16 cellular contexts compared by ENCODE assay signal in genomic region chr1:198876371-198876871, GRCh38.
DNase-seq lines count a peak whose midpoint lies in the region; ATAC-seq and FAIRE-seq lines count a peak whose summit lies in the region.
"Had no signal": no experiment of that assay in that cellular context is flagged by ENCODE, and none has a peak within 500 bp of the region (broad histone marks: within the 10 kb centered on the region; RNA-seq: fewer than 3 reads in every experiment).

No MANE protein-coding gene starts in this region.

- no peak overlapping the region for H3K4me3 Mint-ChIP-seq in activated T-helper 1 cell treated with anti-CD3 and anti-CD28 coated beads, Interleukin-12 subunit alpha, Interleukin-12 subunit beta, Interleukin-2, Interleukin-4 antibody, amounts not matched to agents 30 ng/mL and 10 ng/mL and 1 ng/mL, durations not matched to agents 14 hours and 24 hours and 36 hours
- H3K4me3 Mint-ChIP-seq: IgD-negative memory B cell, nephron had no signal

- H3K36me3 ChIP-seq in iPS-15b (ENCODE audit: control insufficient read depth, insufficient read depth, low read length) (no peaks in the 10 kb centered on the region), skeletal muscle tissue (ENCODE audit: control insufficient read depth in 3 of 3, insufficient read depth in 3 of 3, low read length in 3 of 3) (no peaks in the 10 kb centered on the region), small intestine (ENCODE audit: control insufficient read depth in 2 of 2, insufficient read depth in 2 of 2, low read length in 2 of 2) (no peaks in the 10 kb centered on the region)
- H3K36me3 ChIP-seq: cardiac muscle cell had no signal

- H3K27ac Mint-ChIP-seq in activated T-helper 1 cell treated with anti-CD3 and anti-CD28 coated beads, Interleukin-12 subunit alpha, Interleukin-12 subunit beta, Interleukin-2, Interleukin-4 antibody, amounts not matched to agents 30 ng/mL and 10 ng/mL and 1 ng/mL, durations not matched to agents 14 hours and 24 hours and 36 hours, result no peak overlapping the region
- H3K27ac Mint-ChIP-seq: IgD-negative memory B cell had no signal

- H3K9me3 Mint-ChIP-seq in activated T-helper 1 cell treated with anti-CD3 and anti-CD28 coated beads, Interleukin-12 subunit alpha, Interleukin-12 subunit beta, Interleukin-2, Interleukin-4 antibody, amounts not matched to agents 30 ng/mL and 10 ng/mL and 1 ng/mL, durations not matched to agents 14 hours and 24 hours and 36 hours, result peaks cover 5% of the 10 kb centered on the region

- H3K27ac ChIP-seq in skeletal muscle tissue (ENCODE audit: low read depth, low read length), result no peak overlapping the region
- H3K27ac ChIP-seq in small intestine (ENCODE audit: low read depth in 1 of 2, low read length in 1 of 2), result no peak overlapping the region
- H3K27ac ChIP-seq: cardiac muscle cell, SJSA1 had no signal

- H3K9me3 ChIP-seq in iPS-15b (ENCODE audit: control insufficient read depth, insufficient read depth, low read length) (no peaks in the 10 kb centered on the region), skeletal muscle tissue (ENCODE audit: control insufficient read depth in 3 of 3, low read length in 3 of 3) (no peaks in the 10 kb centered on the region), small intestine (ENCODE audit: control insufficient read depth, low read depth) (no peaks in the 10 kb centered on the region)
- H3K9me3 ChIP-seq: SJSA1 had no signal

- ATAC-seq in GM18907 (IDR thresholded peaks at IDR 0.05; ENCODE audit: unreplicated experiment), result no peak
- ATAC-seq: activated CD4-positive, CD25-positive, alpha-beta regulatory T cell treated with anti-CD3 and anti-CD28 coated beads, Interleukin-2, amount 50 U/mL, for 24 hours had no signal

- no peak for FAIRE-seq in small intestine (lab: Jason Lieb, UNC)

- WGBS in small intestine, 3 donors, result 72 to 81% (median 77%) methylated on average over 10 of the region's 10 CpGs

- H3K4me1 ChIP-seq in iPS-15b (ENCODE audit: control insufficient read depth, insufficient read depth, low read length), result no peaks in the 10 kb centered on the region
- H3K4me1 ChIP-seq in skeletal muscle tissue (ENCODE audit: control insufficient read depth in 3 of 3, insufficient read depth in 3 of 3, low read length in 3 of 3), result no peaks in the 10 kb centered on the region
- no peaks in the 10 kb centered on the region for H3K4me1 ChIP-seq in small intestine (ENCODE audit: control insufficient read depth in 2 of 2, insufficient read depth in 1 of 2, low read depth in 1 of 2, low read length in 1 of 2)

- peaks cover 34% of the 10 kb centered on the region for H3K4me1 Mint-ChIP-seq in activated T-helper 1 cell treated with anti-CD3 and anti-CD28 coated beads, Interleukin-12 subunit alpha, Interleukin-12 subunit beta, Interleukin-2, Interleukin-4 antibody, amounts not matched to agents 30 ng/mL and 10 ng/mL and 1 ng/mL, durations not matched to agents 14 hours and 24 hours and 36 hours (ENCODE audit: low read depth)
- H3K4me1 Mint-ChIP-seq: IgD-negative memory B cell, nephron had no signal

- H3K27me3 ChIP-seq in iPS-15b (ENCODE audit: control insufficient read depth, insufficient read depth, low read length) (no peaks in the 10 kb centered on the region), skeletal muscle tissue (ENCODE audit: control insufficient read depth in 3 of 3, insufficient read depth in 3 of 3, low read length in 3 of 3) (no peaks in the 10 kb centered on the region), small intestine (ENCODE audit: control insufficient read depth in 2 of 2, insufficient read depth in 2 of 2, low read length in 2 of 2) (no peaks in the 10 kb centered on the region)
- H3K27me3 ChIP-seq: cardiac muscle cell, SJSA1 had no signal

- H3K4me3 ChIP-seq in iPS-15b (ENCODE audit: low read depth, low read length), result no peak overlapping the region
- peak overlapping the region in 2 of 3 donors; percentile 1 for H3K4me3 ChIP-seq in skeletal muscle tissue (ENCODE audit: low read length in 3 of 3)
- no peak overlapping the region for H3K4me3 ChIP-seq in small intestine (ENCODE audit: low read depth in 1 of 2, low read length in 2 of 2)
- H3K4me3 ChIP-seq: cardiac muscle cell, SJSA1 had no signal

- intact Hi-C loops in activated T-helper 1 cell treated with anti-CD3 and anti-CD28 coated beads, Interleukin-12 subunit alpha, Interleukin-12 subunit beta, Interleukin-2, Interleukin-4 antibody, amounts not matched to agents 30 ng/mL and 10 ng/mL and 1 ng/mL, durations not matched to agents 14 hours and 24 hours and 36 hours (cut with micrococcal nuclease), result no loop called here

- H3K36me3 Mint-ChIP-seq in activated T-helper 1 cell treated with anti-CD3 and anti-CD28 coated beads, Interleukin-12 subunit alpha, Interleukin-12 subunit beta, Interleukin-2, Interleukin-4 antibody, amounts not matched to agents 30 ng/mL and 10 ng/mL and 1 ng/mL, durations not matched to agents 14 hours and 24 hours and 36 hours (ENCODE audit: low read depth), result peaks cover 51% of the 10 kb centered on the region
- H3K36me3 Mint-ChIP-seq: IgD-negative memory B cell had no signal

- no peaks in the 10 kb centered on the region for H3K27me3 Mint-ChIP-seq in activated T-helper 1 cell treated with anti-CD3 and anti-CD28 coated beads, Interleukin-12 subunit alpha, Interleukin-12 subunit beta, Interleukin-2, Interleukin-4 antibody, amounts not matched to agents 30 ng/mL and 10 ng/mL and 1 ng/mL, durations not matched to agents 14 hours and 24 hours and 36 hours (ENCODE audit: insufficient read depth)
- H3K27me3 Mint-ChIP-seq: IgD-negative memory B cell had no signal

- peak overlapping the region; percentile 8 for H3K9ac ChIP-seq in iPS-15b (ENCODE audit: low read depth, low read length)
- peak overlapping the region in 1 of 3 donors; percentile 12 for H3K9ac ChIP-seq in skeletal muscle tissue (ENCODE audit: low read depth in 1 of 3, low read length in 3 of 3)

- DNase-seq in NCI-H1092 treated with DMSO at 0.1 percent for 48 hours (lab: John Stamatoyannopoulos, UW) (peak; percentile 40), UCSD-AML1 (lab: John Stamatoyannopoulos, UW; ENCODE audit: unreplicated experiment) (peak; percentile 8), small intestine (no peak)
- DNase-seq in stimulated activated naive CD4-positive, alpha-beta T cell (lab: John Stamatoyannopoulos, UW), result no peak
- DNase-seq in activated T-helper 1 cell treated with anti-CD3 and anti-CD28 coated beads, Interleukin-12 subunit alpha, Interleukin-12 subunit beta, Interleukin-2, Interleukin-4 antibody, amounts not matched to agents 30 ng/mL and 10 ng/mL and 1 ng/mL, durations not matched to agents 14 hours and 24 hours and 36 hours (ENCODE audit: low spot score), result no peak
- DNase-seq: NCI-H748 treated with DMSO at 0.1 percent for 48 hours; stimulated activated CD4-positive, alpha-beta T cell treated with anti-CD3 and anti-CD28 coated beads, Interleukin-1b, Interleukin-23, amount 100 ng/mL, for 48 hours; stimulated activated naive CD4-positive, alpha-beta T cell treated with Interleukin-2 at 50 U/mL for 16 hours had no signal

Comparison
In these comparisons a context has a peak if more than half of its experiments do, and no peak if none do; other contexts are left out.
1. DNase-seq: peak in NCI-H1092 treated with DMSO at 0.1 percent for 48 hours (single experiment) and UCSD-AML1 (single experiment); none in stimulated activated naive CD4-positive, alpha-beta T cell (0 of 6), activated T-helper 1 cell treated with anti-CD3 and anti-CD28 coated beads, Interleukin-12 subunit alpha, Interleukin-12 subunit beta, Interleukin-2, Interleukin-4 antibody, amounts not matched to agents 30 ng/mL and 10 ng/mL and 1 ng/mL, durations not matched to agents 14 hours and 24 hours and 36 hours (single experiment) and small intestine (single experiment).
2. H3K4me3 ChIP-seq: peak in skeletal muscle tissue (2 of 3); none in iPS-15b (single experiment) and small intestine (0 of 2).